22 cellular contexts compared by ENCODE assay signal in the genomic region with DNA sequence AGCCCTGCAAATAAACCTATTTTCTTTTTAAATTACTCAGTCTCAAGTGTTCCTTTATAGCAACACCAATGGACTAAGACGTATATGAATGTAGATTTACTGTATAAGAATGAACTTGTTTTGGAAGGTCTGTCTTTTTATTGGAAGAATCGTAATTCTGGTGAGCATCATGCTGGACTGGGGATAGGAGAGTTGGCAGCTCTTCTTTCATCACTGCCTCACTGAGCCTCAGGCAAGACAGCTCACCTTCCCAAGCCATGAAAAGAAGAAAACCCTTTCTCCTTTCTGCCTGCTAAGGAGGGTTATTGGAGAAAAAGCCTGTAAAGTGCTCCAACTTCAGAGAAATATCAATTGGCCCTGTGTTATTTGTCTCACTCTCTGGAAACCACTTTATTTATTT.
"Had no signal": no experiment of that assay in that cellular context is flagged by ENCODE, and none has a peak within 500 bp of the region (broad histone marks: within the 10 kb centered on the region; RNA-seq: fewer than 3 reads in every experiment).

No MANE protein-coding gene starts in this region.

- H3K27me3 ChIP-seq: ascending aorta, gastroesophageal sphincter, hepatocyte, ovary had no signal

- H2AFZ ChIP-seq: hepatocyte had no signal

- H3K36me3 ChIP-seq: ascending aorta, gastroesophageal sphincter, ovary, thoracic aorta had no signal

- H3K9me3 ChIP-seq: ascending aorta, gastroesophageal sphincter, ovary, thoracic aorta had no signal

- DNase-seq: activated CD4-positive, alpha-beta memory T cell treated with anti-CD3 and anti-CD28 coated beads for 36 hours; activated CD4-positive, alpha-beta T cell treated with anti-CD3 and anti-CD28 coated beads for 4 hours; activated CD8-positive, alpha-beta memory T cell treated with anti-CD3 and anti-CD28 coated beads, Interleukin-2, amount 50 U/mL, for 4 hours; activated gamma-delta T cell; activated naive CD4-positive, alpha-beta T cell treated with anti-CD3 and anti-CD28 coated beads, Interleukin-2, amount 10 ng/mL, durations not matched to agents 7 days and 5 days; activated T-cell treated with anti-CD3 and anti-CD28 coated beads, Interleukin-2, amount 50 U/mL, for 1 hour; caudate nucleus; effector CD4-positive, alpha-beta T cell; kidney; left colon; midbrain; ovary; stimulated activated CD4-positive, alpha-beta T cell treated with anti-CD3 and anti-CD28 coated beads, Interleukin-12 subunit alpha, Interleukin-12 subunit beta, amount 100 ng/mL, for 4 hours; stimulated activated CD4-positive, alpha-beta T cell treated with anti-CD3 and anti-CD28 coated beads, Interleukin-4, amount 100 ng/mL, for 24 hours; T-helper 2 cell; trophoblast cell had no signal

- H3K4me1 ChIP-seq: ascending aorta, gastroesophageal sphincter had no signal

- H3K27ac ChIP-seq: ascending aorta, ovary, thoracic aorta had no signal

- H3K4me3 ChIP-seq: ascending aorta, hepatocyte, ovary, thoracic aorta had no signal

- ATAC-seq: gastroesophageal sphincter; left colon; naive thymus-derived CD4-positive, alpha-beta T cell; sciatic nerve had no signal
